8 cellular contexts compared by ENCODE assay signal in genomic region chr11:133134561-133135173, GRCh38.
DNase-seq lines count a peak whose midpoint lies in the region; ATAC-seq, FAIRE-seq and TF ChIP-seq lines count a peak whose summit lies in the region.

No MANE protein-coding gene starts in this region.

- SMC1A ChIA-PET in GM12878 (lab: Charles Lee; ENCODE audit: uncharacterized antibody, unreplicated experiment) = interaction anchor here (0.7 to 2.1 kb wide), 13 partner anchors 9 to 701 kb away, joined by 3 to 15 read pairs (median 4); no protein-coding TSS in a partner anchor

- H3K4me1 ChIP-seq in PC-9 (replicated peaks; ENCODE audit: insufficient read depth) (no peaks in the 10 kb centered on the region), GM12878 (ENCODE audit: control insufficient read depth, insufficient read depth, low read length) (no peaks in the 10 kb centered on the region)

- peak; percentile 1 for DNase-seq in SIG-M5 treated with dmso at 0.1 percent for 504 hours (lab: John Stamatoyannopoulos, UW; ENCODE audit: unreplicated experiment)
- DNase-seq in SIG-M5 (lab: John Stamatoyannopoulos, UW) = no peak
- DNase-seq in HuH-7.5 (ENCODE audit: low spot score) = peak; percentile 10
- peak; percentile 24 to 39 for DNase-seq in PC-9
- peak; percentile 16 for DNase-seq in GM12878 (ENCODE audit: low read depth, low spot score)
- DNase-seq in inferior parietal cortex (ENCODE audit: extremely low spot score) = peak; percentile 67
- DNase-seq in stimulated activated CD4-positive, alpha-beta T cell treated with anti-CD3 and anti-CD28 coated beads, Interleukin-4, amount 100 ng/mL, for 48 hours (ENCODE audit: low read depth in 2 of 2) = peak; percentile 16 to 24

- RAD21 ChIA-PET in GM12878 (lab: Charles Lee; ENCODE audit: unreplicated experiment) = interaction anchor here (0.6 to 2.4 kb wide), 13 partner anchors 23 to 1030 kb away, joined by 3 to 19 read pairs (median 4); no protein-coding TSS in a partner anchor

- no peak for TF ChIP-seq EP300 in GM12878 (IDR thresholded peaks at IDR 0.05; ENCODE audit: borderline replicate concordance in 1 of 2, control insufficient read depth in 1 of 2, low read depth in 2 of 2, low read length in 2 of 2)

- intact Hi-C loops in PC-9 (cut with micrococcal nuclease; ENCODE audit: unreplicated experiment) = no loop called here
- intact Hi-C loops in GM12878 (cut with micrococcal nuclease; ENCODE audit: unreplicated experiment) = loop anchor here (1.0 to 5.0 kb wide), 4 partner anchors 268 to 701 kb away; no protein-coding TSS in a partner anchor

- H3K27me3 ChIP-seq in PC-9 (ENCODE audit: insufficient read depth, low read depth) (no peaks in the 10 kb centered on the region), GM12878 (replicated peaks in 1 of 2; ENCODE audit: control insufficient read depth in 2 of 2, insufficient read depth in 2 of 2, low read length in 1 of 2) (no peaks in the 10 kb centered on the region; a peak in 2 of 4 replicates)

- H3K36me3 ChIP-seq in PC-9 (ENCODE audit: low read depth) (no peaks in the 10 kb centered on the region), GM12878 (ENCODE audit: control insufficient read depth in 2 of 2, insufficient read depth in 2 of 2, low read length in 1 of 2) (no peaks in the 10 kb centered on the region)

- H4K20me1 ChIP-seq in PC-9 (ENCODE audit: insufficient read depth) (no peaks in the 10 kb centered on the region), GM12878 (ENCODE audit: control insufficient read depth, insufficient read depth) (no peaks in the 10 kb centered on the region)

- TF ChIP-seq CTCF in PC-9 (conservative IDR thresholded peaks at IDR 0.05) (peak; percentile 83), GM12878 (IDR thresholded peaks at IDR 0.05 in 2 of 3, conservative IDR thresholded peaks at IDR 0.05 in 1 of 3; ENCODE audit: control insufficient read depth in 2 of 3, extremely low read depth in 1 of 3, insufficient read depth in 1 of 3, low read depth in 3 of 3, low read length in 3 of 3) (peak; percentile 84 to 92 (median 90))

- no peak overlapping the region for H3K9ac ChIP-seq in GM12878 (ENCODE audit: control insufficient read depth, insufficient read depth, low read length)

- no peaks in the 10 kb centered on the region for H3K9me3 ChIP-seq in PC-9 (ENCODE audit: insufficient read depth, low read depth)
- H3K9me3 ChIP-seq in GM12878 (replicated peaks; ENCODE audit: control insufficient read depth, insufficient read depth, low read length) = no peaks in the 10 kb centered on the region

- POLR2A ChIA-PET in PC-9 (lab: Charles Lee; ENCODE audit: unreplicated experiment) = no interaction called here
- POLR2A ChIA-PET in GM12878 (lab: Charles Lee) = no interaction called here

- in situ Hi-C loops in GM12878 (cut with MboI) = loop anchor here (5.0 to 10.0 kb wide), 2 partner anchors 490 to 693 kb away; no protein-coding TSS in a partner anchor

- H3K9me2 ChIP-seq in PC-9 (ENCODE audit: insufficient read depth) = no peaks in the 10 kb centered on the region

- ATAC-seq in GM21717 (IDR thresholded peaks at IDR 0.05; ENCODE audit: unreplicated experiment) (peak; percentile 88), GM12878 (peak; percentile 99)

- H3K79me2 ChIP-seq in PC-9 (ENCODE audit: low read depth) = no peaks in the 10 kb centered on the region
- no peaks in the 10 kb centered on the region for H3K79me2 ChIP-seq in GM12878 (ENCODE audit: control insufficient read depth, insufficient read depth, low read length)

- H2AFZ ChIP-seq in PC-9 (no peak overlapping the region), GM12878 (ENCODE audit: control insufficient read depth, low read depth, low read length) (no peak overlapping the region)

- H3K4me3 ChIP-seq in PC-9 (no peak overlapping the region), GM12878 (no peak overlapping the region)

- no peaks in the 10 kb centered on the region for H3F3A ChIP-seq in PC-9 (ENCODE audit: insufficient read depth, low read depth)

- TF ChIP-seq RAD21 in GM12878 (IDR thresholded peaks at IDR 0.05; ENCODE audit: insufficient read depth, low read depth, low read length) = peak; percentile 94

- BruUV-seq in PC-9 (replicated peaks; lab: Mats Ljungman, UMichigan) = no TSS peak
- no TSS peak for BruUV-seq in GM12878 (replicated peaks; lab: Mats Ljungman, UMichigan)

- FAIRE-seq in GM12878 (lab: Jason Lieb, UNC) = peak; percentile 84

- CTCF ChIA-PET in PC-9 (lab: Charles Lee) (interaction anchor here (1.0 kb wide), 1 partner anchor 700 kb away, joined by 4 read pairs; no protein-coding TSS in a partner anchor), GM12878 (lab: Yijun Ruan, JAX) (interaction anchor here (0.6 to 5.9 kb wide), 30 partner anchors 10 to 701 kb away, joined by 3 to 67 read pairs (median 4); no protein-coding TSS in a partner anchor)

- no peak for TF ChIP-seq POLR2A in GM12878 (IDR thresholded peaks at IDR 0.05; ENCODE audit: low read depth, low read length)

- H3K4me2 ChIP-seq in PC-9 (no peak overlapping the region), GM12878 (ENCODE audit: control insufficient read depth, insufficient read depth) (no peak overlapping the region)

- no peak overlapping the region for H3K27ac ChIP-seq in PC-9
- H3K27ac ChIP-seq in GM12878 (ENCODE audit: control insufficient read depth, insufficient read depth) = no peak overlapping the region

- WGBS in GM12878 (ENCODE audit: insufficient coverage, insufficient replicate concordance, low lambda C conversion rate, missing lambda C conversion rate) = 3% methylated on average over 10 of the region's 10 CpGs

TF ChIP-seq in GM12878, 131 proteins besides CTCF, POLR2A, EP300 and RAD21:
- TF ChIP-seq SMC3 (IDR thresholded peaks at IDR 0.05; ENCODE audit: borderline replicate concordance, low read length) (peak; percentile 96), IRF4 (IDR thresholded peaks at IDR 0.05; ENCODE audit: low read depth, low read length) (peak; percentile 63; the same call in 1 of the 2 replicates), SMARCA5 (IDR thresholded peaks at IDR 0.05) (0 out of 2 replicates have a peak, but pooled peaks have one; percentile 27), YY1 (IDR thresholded peaks at IDR 0.05; ENCODE audit: low read depth, low read length) (peak; percentile 53; the same call in 1 of the 2 replicates), ZNF592 (IDR thresholded peaks at IDR 0.05) (no peak), MYC (IDR thresholded peaks at IDR 0.05; ENCODE audit: insufficient read depth, insufficient read length, insufficient replicate concordance, low read length, severe bottlenecking) (no peak)
